20 cellular contexts compared by ENCODE assay signal in genomic region chr11:58495906-58496305, GRCh38. TPM values are rescaled to one million over a fixed set of nuclear protein-coding genes. Genes with fewer than 3 reads are reported as not detected.
DNase-seq lines count a peak whose midpoint lies in the region; ATAC-seq, FAIRE-seq and TF ChIP-seq lines count a peak whose summit lies in the region.
"Had no signal": no experiment of that assay in that cellular context is flagged by ENCODE, and none has a peak within 500 bp of the region (broad histone marks: within the 10 kb centered on the region; RNA-seq: fewer than 3 reads in every experiment).

No MANE protein-coding gene starts in this region.

- no peaks in the 10 kb centered on the region for H3K9me2 ChIP-seq in GM23338 (ENCODE audit: insufficient read depth)

- peaks cover 4% of the 10 kb centered on the region for H3K27me3 Mint-ChIP-seq in chondrocyte (ENCODE audit: low read depth)
- no peaks in the 10 kb centered on the region for H3K27me3 Mint-ChIP-seq in GM23338 (ENCODE audit: insufficient read depth, low read depth, poor library complexity)
- H3K27me3 Mint-ChIP-seq: activated CD4-positive, alpha-beta memory T cell treated with anti-CD3 and anti-CD28 coated beads for 36 hours; stimulated activated naive B cell treated with anti-CD40 and anti-IgM and Interleukin-4, amounts not matched to agents 10 μg/mL and 1 μg/mL and 100 μg/mL, for 72 hours had no signal

- no peaks in the 10 kb centered on the region for H4K20me1 ChIP-seq in GM23338 (replicated peaks; ENCODE audit: insufficient read depth)

- no peak overlapping the region for H3K27ac Mint-ChIP-seq in chondrocyte (ENCODE audit: unreplicated experiment)
- no peak overlapping the region for H3K27ac Mint-ChIP-seq in GM23338
- H3K27ac Mint-ChIP-seq: activated CD4-positive, alpha-beta memory T cell treated with anti-CD3 and anti-CD28 coated beads for 36 hours had no signal

- H3K4me3 Mint-ChIP-seq in chondrocyte (ENCODE audit: unreplicated experiment) (no peak overlapping the region), GM23338 (no peak overlapping the region)
- H3K4me3 Mint-ChIP-seq: activated CD4-positive, alpha-beta memory T cell treated with anti-CD3 and anti-CD28 coated beads for 36 hours; stimulated activated naive B cell treated with anti-CD40 and anti-IgM and Interleukin-4, amounts not matched to agents 10 μg/mL and 1 μg/mL and 100 μg/mL, for 72 hours had no signal

- H3K9me3 Mint-ChIP-seq in chondrocyte (ENCODE audit: low read depth) (no peaks in the 10 kb centered on the region), GM23338 (no peaks in the 10 kb centered on the region)
- H3K9me3 Mint-ChIP-seq: activated CD4-positive, alpha-beta memory T cell treated with anti-CD3 and anti-CD28 coated beads for 36 hours had no signal

- in situ Hi-C loops in G401 (cut with HindIII; ENCODE audit: low sequenced_read_pairs) = no loop called here

- peaks cover 25% of the 10 kb centered on the region for H3K4me1 Mint-ChIP-seq in chondrocyte (ENCODE audit: low read depth)
- H3K4me1 Mint-ChIP-seq in GM23338 = peaks cover 2% of the 10 kb centered on the region; the same call in 1 of the 3 replicates

- peak; percentile 75 for DNase-seq in G401 (ENCODE audit: low spot score)
- DNase-seq in chondrocyte (ENCODE audit: low spot score) = no peak
- no peak for DNase-seq in H54 (ENCODE audit: insufficient read length, low spot score)
- DNase-seq in GM19238 (ENCODE audit: insufficient read length, low spot score) = no peak
- no peak for DNase-seq in GM23338 (ENCODE audit: low spot score)
- no peak for DNase-seq in mucosa of gallbladder (ENCODE audit: low spot score)
- DNase-seq: activated CD4-positive, alpha-beta memory T cell treated with anti-CD3 and anti-CD28 coated beads for 36 hours; activated effector memory CD4-positive, alpha-beta T cell treated with anti-CD3 and anti-CD28 coated beads, Interleukin-2, amount 50 U/mL, for 16 hours; body of pancreas; islet precursor cell; NCI-H1092 treated with DMSO at 0.1 percent for 48 hours; NCI-H524 treated with DMSO at 0.1 percent for 48 hours; stimulated activated CD4-positive, alpha-beta T cell treated with anti-CD3 and anti-CD28 coated beads, Interleukin-2, amount 100 ng/mL, for 48 hours; stimulated activated naive B cell treated with anti-CD40 and anti-IgM and Interleukin-4, amounts not matched to agents 10 μg/mL and 1 μg/mL and 100 μg/mL, for 72 hours had no signal

- no peak overlapping the region for H2AFZ ChIP-seq in GM23338

- no peaks in the 10 kb centered on the region for H3K79me2 ChIP-seq in GM23338 (replicated peaks; ENCODE audit: insufficient read depth)

- no peaks in the 10 kb centered on the region for H3F3A ChIP-seq in GM23338 (replicated peaks; ENCODE audit: low read depth)

- H3K4me3 ChIP-seq in GM23338 = no peak overlapping the region
- H3K4me3 ChIP-seq: body of pancreas had no signal

- TF ChIP-seq POLR2A in H54 (IDR thresholded peaks at IDR 0.05; ENCODE audit: low read depth, low read length) = no peak

- H3K4me1 ChIP-seq in GM23338 (ENCODE audit: insufficient read depth) = no peaks in the 10 kb centered on the region
- H3K4me1 ChIP-seq: body of pancreas had no signal

- ATAC-seq in GM19395 (IDR thresholded peaks at IDR 0.05; ENCODE audit: unreplicated experiment) (peak; percentile 64), HG03045 (IDR thresholded peaks at IDR 0.05; ENCODE audit: unreplicated experiment) (peak; percentile 51), GM23338 (no peak)
- ATAC-seq: body of pancreas; stimulated activated naive B cell treated with anti-CD40 and anti-IgM and Interleukin-4, amounts not matched to agents 10 μg/mL and 1 μg/mL and 100 μg/mL, for 72 hours had no signal

- no peak overlapping the region for H3K4me2 ChIP-seq in GM23338

- no peaks in the 10 kb centered on the region for H3K27me3 ChIP-seq in GM23338 (ENCODE audit: insufficient read depth)
- H3K27me3 ChIP-seq: body of pancreas had no signal

- TF ChIP-seq CTCF in chondrocyte (IDR thresholded peaks at IDR 0.05) = peak; percentile 13
- 0 out of 4 replicates have a peak, but pooled peaks of 1 of the 2 experiments have one; percentile 6 for TF ChIP-seq CTCF in GM23338 (conservative IDR thresholded peaks at IDR 0.05; ENCODE audit: low read depth in 2 of 2)

- no peak for FAIRE-seq in H54 (lab: Jason Lieb, UNC)

- H3K36me3 Mint-ChIP-seq in chondrocyte (ENCODE audit: low read depth) (no peaks in the 10 kb centered on the region), GM23338 (ENCODE audit: low read depth) (no peaks in the 10 kb centered on the region)

- no peak overlapping the region for H3K27ac ChIP-seq in GM23338 (ENCODE audit: low read depth)
- H3K27ac ChIP-seq: body of pancreas, RWPE1 had no signal

- no peaks in the 10 kb centered on the region for H3K36me3 ChIP-seq in GM23338 (ENCODE audit: insufficient read depth)

TF ChIP-seq in GM23338, 12 proteins besides CTCF, POLR2A, EP300 and RAD21 (continues in another document):
- TF ChIP-seq STAT1 (IDR thresholded peaks at IDR 0.05; ENCODE audit: unreplicated experiment) (no peak), EZH2phosphoT487 (IDR thresholded peaks at IDR 0.05; ENCODE audit: unreplicated experiment) (no peak), ZNF331 (CRISPR knock-in tag; IDR thresholded peaks at IDR 0.05; ENCODE audit: low read depth) (no peak), REST (IDR thresholded peaks at IDR 0.05; ENCODE audit: unreplicated experiment) (no peak), ZNF114 (CRISPR knock-in tag; IDR thresholded peaks at IDR 0.05) (no peak)

RNA-seq across cellular contexts. Expression of gene OR5B21, which starts 12.0 kb away (rescaled TPM):
- not detected in 2 replicates for total RNA-seq in G401 (2014; rRNA removed; shearing (Covaris generic))
- not detected in 3 replicates for total RNA-seq in chondrocyte
- total RNA-seq in GM23338 (2014; rRNA removed; shearing (Covaris generic)) = not detected in 2 replicates
- not detected in 2 replicates for polyA plus RNA-seq in GM23338 (2016; fragmentation: Nextera tagmentation; extraction: Ambion mirVana)
- not detected for total RNA-seq in mucosa of gallbladder
- total RNA-seq: activated CD4-positive, alpha-beta memory T cell treated with anti-CD3 and anti-CD28 coated beads for 36 hours; body of pancreas; glomerular endothelial cell; renal cortical epithelial cell had no signal

RNA-seq across cellular contexts. Expression of gene OR5B12, which starts 53.9 kb away (rescaled TPM):
- total RNA-seq in G401 (2014; rRNA removed; shearing (Covaris generic)) = not detected in 2 replicates
- not detected in 3 replicates for total RNA-seq in chondrocyte
- not detected in 2 replicates for total RNA-seq in GM23338 (2014; rRNA removed; shearing (Covaris generic))
- polyA plus RNA-seq in GM23338 (2016; fragmentation: Nextera tagmentation; extraction: Ambion mirVana) = not detected in 2 replicates
- not detected for total RNA-seq in mucosa of gallbladder
- total RNA-seq: activated CD4-positive, alpha-beta memory T cell treated with anti-CD3 and anti-CD28 coated beads for 36 hours; body of pancreas; glomerular endothelial cell; renal cortical epithelial cell; T-helper 2 cell treated with Interferon-gamma antibody and Interleukin-4, amounts not matched to agents 100 ng/mL and 5 ng/mL, for 36 hours had no signal
